Comparison of ENCODE assay signal across 19 cellular contexts in the genomic region with DNA sequence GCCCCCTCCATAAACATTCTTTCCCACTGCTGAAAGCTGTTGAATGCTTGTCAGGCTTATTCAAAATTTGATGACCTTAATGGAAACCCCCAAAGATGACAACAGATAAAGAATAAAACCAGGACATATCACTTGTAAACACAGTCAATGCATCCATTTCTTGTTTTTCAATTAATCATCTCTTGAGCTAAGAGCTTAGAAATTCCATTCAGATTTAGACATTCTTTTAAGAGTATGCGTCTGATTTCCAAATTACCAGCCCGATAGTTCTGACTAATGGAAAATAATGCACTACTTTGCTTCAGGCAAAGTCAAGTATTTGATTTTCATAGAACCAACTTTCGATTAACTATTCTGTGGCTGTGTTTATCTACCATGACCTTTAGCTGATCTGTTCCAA.
DNase-seq lines count a peak whose midpoint lies in the region; ATAC-seq, FAIRE-seq and TF ChIP-seq lines count a peak whose summit lies in the region.
"Had no signal": no experiment of that assay in that cellular context is flagged by ENCODE, and none has a peak within 500 bp of the region (broad histone marks: within the 10 kb centered on the region; RNA-seq: fewer than 3 reads in every experiment).

No MANE protein-coding gene starts in this region.

- FAIRE-seq in keratinocyte (lab: Jason Lieb, UNC) (peak; percentile 86), GM12892 (lab: Jason Lieb, UNC) (no peak)
- FAIRE-seq: colon, GM12878, HepG2 had no signal

- H2AFZ ChIP-seq in SK-N-SH (ENCODE audit: low read depth) (no peak overlapping the region), IMR-90 (replicated peaks; ENCODE audit: low read length, poor library complexity) (no peak overlapping the region), keratinocyte (ENCODE audit: control insufficient read depth, low read length) (no peak overlapping the region)
- H2AFZ ChIP-seq: parathyroid adenoma had no signal

- ATAC-seq in SK-N-SH treated with all-trans-retinoic acid at 6 μM for 48 hours, result no peak
- peak; percentile 37 for ATAC-seq in IMR-90 (ENCODE audit: low read depth)
- ATAC-seq in naive thymus-derived CD4-positive, alpha-beta T cell, result no peak
- ATAC-seq: GM12878, HepG2 had no signal

- CTCF ChIA-PET in SK-N-SH (lab: Yijun Ruan, JAX) (no interaction called here), IMR-90 (lab: Yijun Ruan, JAX) (interaction anchor here (1.0 kb wide), 1 partner anchor 13 kb away, joined by 3 read pairs; no protein-coding TSS in a partner anchor)
- CTCF ChIA-PET in naive thymus-derived CD4-positive, alpha-beta T cell (lab: Charles Lee), result no interaction called here

- no peaks in the 10 kb centered on the region for H3K9me2 ChIP-seq in SK-N-SH

- peaks cover 16% of the 10 kb centered on the region for H3F3A ChIP-seq in SK-N-SH (replicated peaks; ENCODE audit: insufficient read depth)

- TF ChIP-seq CTCF in SK-N-SH (IDR thresholded peaks at IDR 0.05), result no peak
- TF ChIP-seq CTCF in IMR-90 (conservative IDR thresholded peaks at IDR 0.05; ENCODE audit: low read depth, low read length), result no peak
- TF ChIP-seq CTCF in keratinocyte (optimal IDR thresholded peaks at IDR 0.05 in 1 of 3, IDR thresholded peaks at IDR 0.05 in 1 of 3, conservative IDR thresholded peaks at IDR 0.05 in 1 of 3; ENCODE audit: extremely low read depth in 1 of 3, insufficient read depth in 2 of 3, low read length in 3 of 3), result no peak
- TF ChIP-seq CTCF in right atrium auricular region (IDR thresholded peaks at IDR 0.05), result no peak

- peak overlapping the region in 1 of 2 experiments; percentile 11; a peak in 1 of 4 replicates for H3K27ac ChIP-seq in SK-N-SH (ENCODE audit: low read depth in 2 of 2, low read length in 1 of 2)
- H3K27ac ChIP-seq in IMR-90 (ENCODE audit: insufficient read depth, low read length), result no peak overlapping the region
- H3K27ac ChIP-seq in keratinocyte (ENCODE audit: control insufficient read depth, insufficient read depth, low read length), result peak overlapping the region; percentile 74
- no peak overlapping the region for H3K27ac ChIP-seq in naive thymus-derived CD4-positive, alpha-beta T cell (ENCODE audit: low read depth, low read length)
- H3K27ac ChIP-seq in right atrium auricular region, result no peak overlapping the region
- H3K27ac ChIP-seq: 22Rv1, parathyroid adenoma, suprapubic skin had no signal

- H3K18ac ChIP-seq in IMR-90 (ENCODE audit: low read depth, low read length), result peak overlapping the region; percentile 61; the same call in 1 of the 2 replicates

- TF ChIP-seq EP300 in SK-N-SH (IDR thresholded peaks at IDR 0.05; ENCODE audit: borderline replicate concordance in 1 of 2, low read depth in 1 of 2, low read length in 1 of 2), result 0 out of 4 replicates have a peak, but pooled peaks of 1 of the 2 experiments have one; percentile 20

- H3K23ac ChIP-seq in IMR-90 (ENCODE audit: low read depth, low read length), result no peak overlapping the region

- H3K36me3 Mint-ChIP-seq in naive thymus-derived CD4-positive, alpha-beta T cell, result peaks cover 0 to 10% (median 0%) of the 10 kb centered on the region in 5 donors

- no TSS peak for BruUV-seq in IMR-90 (replicated peaks; lab: Mats Ljungman, UMichigan)

- H2BK120ac ChIP-seq in IMR-90 (ENCODE audit: low read depth, low read length), result peak overlapping the region; percentile 35; the same call in 1 of the 2 replicates

- dilution Hi-C loops in IMR-90 (cut with HindIII; ENCODE audit: low sequenced_read_pairs, unreplicated experiment) (no loop called here), keratinocyte (cut with MboI; ENCODE audit: extremely low pct_ligation_motif_present, low sequenced_read_pairs) (no loop called here)

- no peak overlapping the region for H3K56ac ChIP-seq in IMR-90 (ENCODE audit: extremely low read depth, insufficient read depth, low read length)

- H2BK20ac ChIP-seq in IMR-90 (ENCODE audit: low read depth, low read length), result no peak overlapping the region

- H4K5ac ChIP-seq in IMR-90 (ENCODE audit: low read depth, low read length), result no peak overlapping the region

- 21% methylated on average over 3 of the region's 3 CpGs for WGBS in SK-N-SH (ENCODE audit: low lambda C conversion rate)
- WGBS in IMR-90 (ENCODE audit: extremely low coverage in 2 of 2, insufficient read length in 1 of 2), 2 experiments, result no CpG with 5 or more reads among the region's 3 CpGs

- H4K8ac ChIP-seq in IMR-90 (ENCODE audit: low read depth in 2 of 2, low read length in 2 of 2), result no peak overlapping the region

- H2AK5ac ChIP-seq in IMR-90 (ENCODE audit: low read depth, low read length), result no peak overlapping the region

- no peaks in the 10 kb centered on the region for H4K20me1 ChIP-seq in SK-N-SH (ENCODE audit: insufficient read depth)
- no peaks in the 10 kb centered on the region for H4K20me1 ChIP-seq in IMR-90 (ENCODE audit: insufficient read depth, low read length)
- no peaks in the 10 kb centered on the region for H4K20me1 ChIP-seq in keratinocyte (ENCODE audit: control insufficient read depth, extremely low read depth, insufficient read depth, low read length)

- POLR2A ChIA-PET in SK-N-SH (lab: Yijun Ruan, JAX), result no interaction called here
- POLR2A ChIA-PET in IMR-90 (lab: Charles Lee; ENCODE audit: unreplicated experiment), result no interaction called here
- POLR2A ChIA-PET in naive thymus-derived CD4-positive, alpha-beta T cell (lab: Charles Lee), result no interaction called here

- H3K79me1 ChIP-seq in IMR-90 (ENCODE audit: low read depth in 1 of 2, low read length in 2 of 2), result no peaks in the 10 kb centered on the region

- peak overlapping the region; percentile 46; the same call in 1 of the 3 replicates for H2BK15ac ChIP-seq in IMR-90 (ENCODE audit: low read depth, low read length)

- H3K9ac ChIP-seq in SK-N-SH, result no peak overlapping the region
- no peak overlapping the region for H3K9ac ChIP-seq in IMR-90 (ENCODE audit: low read depth, low read length)
- H3K9ac ChIP-seq in keratinocyte (ENCODE audit: control insufficient read depth, extremely low read depth, insufficient read depth, low read length), result peak overlapping the region; percentile 13
- H3K9ac ChIP-seq: parathyroid adenoma had no signal

- H3K9me1 ChIP-seq in IMR-90 (ENCODE audit: insufficient read depth, low read length) (0 out of 2 replicates have a peak, but pooled peaks cover 3% of the 10 kb centered on the region), keratinocyte (ENCODE audit: control insufficient read depth, extremely low read depth, insufficient read depth, low read length) (no peaks in the 10 kb centered on the region)

- H3K4me2 ChIP-seq in SK-N-SH (no peak overlapping the region), IMR-90 (ENCODE audit: low read depth, low read length) (peak overlapping the region; percentile 10; the same call in 1 of the 2 replicates), keratinocyte (ENCODE audit: control insufficient read depth, extremely low read depth, insufficient read depth, low read depth, low read length) (peak overlapping the region; percentile 66)

- H3K4me1 ChIP-seq in SK-N-SH (ENCODE audit: control insufficient read depth in 1 of 2, insufficient read depth in 2 of 2, low read depth in 1 of 2, low read length in 1 of 2) (peaks cover 3 to 9% of the 10 kb centered on the region in 2 experiments; a peak in 3 of 4 replicates), IMR-90 (ENCODE audit: control insufficient read depth, insufficient read depth, low read length) (peaks cover 6% of the 10 kb centered on the region), keratinocyte (ENCODE audit: control insufficient read depth, extremely low read depth, insufficient read depth, low read length) (peaks cover 72% of the 10 kb centered on the region), right atrium auricular region (no peaks in the 10 kb centered on the region)
- no peaks in the 10 kb centered on the region for H3K4me1 ChIP-seq in naive thymus-derived CD4-positive, alpha-beta T cell (ENCODE audit: control insufficient read depth in 2 of 2, insufficient read depth in 2 of 2, low read length in 2 of 2)
- H3K4me1 ChIP-seq: parathyroid adenoma, suprapubic skin had no signal

- DNase-seq in SK-N-SH (no peak), IMR-90 (peak; percentile 39), astrocyte of the hippocampus (ENCODE audit: low read depth, low spot score) (peak; percentile 55), keratinocyte (ENCODE audit: low read depth, low spot score) (peak; percentile 50), right atrium auricular region (ENCODE audit: low spot score) (no peak), GM12892 (ENCODE audit: insufficient read length) (no peak)
- no peak for DNase-seq in naive thymus-derived CD4-positive, alpha-beta T cell
- DNase-seq: activated CD4-positive, alpha-beta T cell treated with anti-CD3 and anti-CD28 coated beads, Interleukin-2, amount 50 U/mL, for 48 hours; CD4-positive, alpha-beta T cell; NCI-H1092 treated with DMSO at 0.1 percent for 48 hours; NK-92 treated with Interleukin-12 subunit alpha and Interleukin-12 subunit beta, amount 100 ng/mL, for 24 hours; SIG-M5 had no signal

- H3K4me3 Mint-ChIP-seq in naive thymus-derived CD4-positive, alpha-beta T cell, result no peak overlapping the region
- H3K4me3 Mint-ChIP-seq: CD4-positive, alpha-beta T cell had no signal

- no peak for TF ChIP-seq POLR2A in IMR-90 (IDR thresholded peaks at IDR 0.05; ENCODE audit: low read depth, low read length)
- no peak for TF ChIP-seq POLR2A in GM12892 (IDR thresholded peaks at IDR 0.05; ENCODE audit: low read depth, low read length)

- TF ChIP-seq RAD21 in SK-N-SH (IDR thresholded peaks at IDR 0.05; ENCODE audit: low read length) (no peak), IMR-90 (IDR thresholded peaks at IDR 0.05; ENCODE audit: low read length) (no peak)

- H3K4me3 ChIP-seq in SK-N-SH (ENCODE audit: low read depth in 2 of 2, low read length in 1 of 2), result no peak overlapping the region
- H3K4me3 ChIP-seq in IMR-90 (ENCODE audit: insufficient read depth, low read depth, low read length), result no peak overlapping the region
- no peak overlapping the region for H3K4me3 ChIP-seq in keratinocyte (ENCODE audit: control insufficient read depth in 2 of 3, extremely low read depth in 1 of 3, insufficient read depth in 2 of 3, low read depth in 1 of 3, low read length in 3 of 3)
- no peak overlapping the region for H3K4me3 ChIP-seq in naive thymus-derived CD4-positive, alpha-beta T cell (ENCODE audit: low read length)
- H3K4me3 ChIP-seq in right atrium auricular region, result no peak overlapping the region
- H3K4me3 ChIP-seq: GM12878, suprapubic skin had no signal

- peak overlapping the region; percentile 34; the same call in 1 of the 2 replicates for H4K91ac ChIP-seq in IMR-90 (ENCODE audit: insufficient read depth, low read depth, low read length)

- H3K14ac ChIP-seq in IMR-90 (replicated peaks; ENCODE audit: low read depth, low read length), result no peak overlapping the region

- H3K4ac ChIP-seq in IMR-90 (ENCODE audit: low read depth, low read length), result no peak overlapping the region; the same call in 1 of the 2 replicates

- no peak overlapping the region for H3K27ac Mint-ChIP-seq in naive thymus-derived CD4-positive, alpha-beta T cell
- H3K27ac Mint-ChIP-seq: CD4-positive, alpha-beta T cell had no signal

- peaks cover 0 to 7% (median 0%) of the 10 kb centered on the region in 11 donors for H3K9me3 Mint-ChIP-seq in naive thymus-derived CD4-positive, alpha-beta T cell
- H3K9me3 Mint-ChIP-seq: CD4-positive, alpha-beta T cell had no signal

- H2AK9ac ChIP-seq in IMR-90 (replicated peaks; ENCODE audit: low read depth, low read length, poor library complexity), result no peak overlapping the region

- H3K27me3 ChIP-seq in SK-N-SH (ENCODE audit: insufficient read depth) (no peaks in the 10 kb centered on the region), IMR-90 (ENCODE audit: control insufficient read depth, insufficient read depth, low read length) (no peaks in the 10 kb centered on the region), keratinocyte (ENCODE audit: control insufficient read depth, extremely low read depth, insufficient read depth, low read length) (no peaks in the 10 kb centered on the region), right atrium auricular region (no peaks in the 10 kb centered on the region)
- H3K27me3 ChIP-seq in naive thymus-derived CD4-positive, alpha-beta T cell (ENCODE audit: control insufficient read depth in 2 of 2, insufficient read depth in 2 of 2, low read length in 2 of 2), result no peaks in the 10 kb centered on the region
- H3K27me3 ChIP-seq: suprapubic skin had no signal

- intact Hi-C loops in IMR-90 (cut with micrococcal nuclease), result no loop called here
- intact Hi-C loops in naive thymus-derived CD4-positive, alpha-beta T cell (cut with micrococcal nuclease), result no loop called here

- H3K9me3 ChIP-seq in SK-N-SH (no peaks in the 10 kb centered on the region), IMR-90 (ENCODE audit: control insufficient read depth, insufficient read depth, low read length) (peaks cover 3% of the 10 kb centered on the region), keratinocyte (ENCODE audit: control insufficient read depth, low read depth, low read length) (no peaks in the 10 kb centered on the region), right atrium auricular region (no peaks in the 10 kb centered on the region)
- H3K9me3 ChIP-seq in naive thymus-derived CD4-positive, alpha-beta T cell (ENCODE audit: control insufficient read depth in 2 of 3, low read length in 3 of 3), result no peaks in the 10 kb centered on the region
- H3K9me3 ChIP-seq: suprapubic skin had no signal

- no peaks in the 10 kb centered on the region for H3K27me3 Mint-ChIP-seq in naive thymus-derived CD4-positive, alpha-beta T cell
- H3K27me3 Mint-ChIP-seq: CD4-positive, alpha-beta T cell had no signal

- H3K36me3 ChIP-seq in SK-N-SH (replicated peaks in 1 of 2; ENCODE audit: control insufficient read depth in 1 of 2, insufficient read depth in 2 of 2, low read length in 1 of 2), result no peaks in the 10 kb centered on the region
- no peaks in the 10 kb centered on the region for H3K36me3 ChIP-seq in IMR-90 (ENCODE audit: control insufficient read depth, insufficient read depth, low read length)
- H3K36me3 ChIP-seq in keratinocyte (ENCODE audit: control insufficient read depth in 2 of 2, extremely low read depth in 1 of 2, insufficient read depth in 2 of 2, low read length in 2 of 2), result no peaks in the 10 kb centered on the region
- H3K36me3 ChIP-seq in naive thymus-derived CD4-positive, alpha-beta T cell (ENCODE audit: control insufficient read depth in 2 of 3, insufficient read depth in 3 of 3, low read length in 3 of 3), result no peaks in the 10 kb centered on the region
- no peaks in the 10 kb centered on the region for H3K36me3 ChIP-seq in right atrium auricular region
- H3K36me3 ChIP-seq: suprapubic skin had no signal

- in situ Hi-C loops in IMR-90 (cut with MboI; ENCODE audit: low sequenced_read_pairs), result no loop called here

- peaks cover 0 to 22% (median 7%) of the 10 kb centered on the region in 7 donors for H3K4me1 Mint-ChIP-seq in naive thymus-derived CD4-positive, alpha-beta T cell

- no peaks in the 10 kb centered on the region for H3K79me2 ChIP-seq in SK-N-SH (ENCODE audit: insufficient read depth)
- H3K79me2 ChIP-seq in keratinocyte (ENCODE audit: control insufficient read depth, insufficient read depth, low read length), result no peaks in the 10 kb centered on the region
- H3K79me2 ChIP-seq: parathyroid adenoma had no signal

- peak overlapping the region; percentile 59 for H2BK5ac ChIP-seq in IMR-90 (ENCODE audit: low read depth, low read length, poor library complexity, severe bottlenecking)

Comparison
In these comparisons a context has a peak if more than half of its experiments do, and no peak if none do; other contexts are left out.
1. DNase-seq: peak in IMR-90 (single experiment), astrocyte of the hippocampus (single experiment) and keratinocyte (single experiment); none in SK-N-SH (single experiment), naive thymus-derived CD4-positive, alpha-beta T cell (0 of 9), right atrium auricular region (single experiment) and GM12892 (single experiment).